1 cellular context compared by ENCODE assay signal in genomic region chr1:92961896-92962752, GRCh38.
TF ChIP-seq lines count a peak whose summit lies in the region.

No MANE protein-coding gene starts in this region.

TF ChIP-seq in WTC11, 78 proteins besides CTCF, POLR2A, EP300 and RAD21 (continued from another document):
- TF ChIP-seq HMGXB4 (CRISPR knock-in tag; IDR thresholded peaks at IDR 0.05) (no peak; the same call in 1 of the 2 replicates), ZNF317 (CRISPR knock-in tag; IDR thresholded peaks at IDR 0.05; ENCODE audit: borderline replicate concordance, low read depth) (no peak), ESRRA (CRISPR knock-in tag; IDR thresholded peaks at IDR 0.05; ENCODE audit: borderline replicate concordance) (no peak), ZBTB43 (CRISPR knock-in tag; IDR thresholded peaks at IDR 0.05) (no peak), TP53 (CRISPR knock-in tag; IDR thresholded peaks at IDR 0.05) (0 out of 2 replicates have a peak, but pooled peaks have one; percentile 2), PRRX2 (CRISPR knock-in tag; IDR thresholded peaks at IDR 0.05) (no peak), ZNF219 (CRISPR knock-in tag; IDR thresholded peaks at IDR 0.05; ENCODE audit: borderline replicate concordance) (no peak), ZNF263 (CRISPR knock-in tag; IDR thresholded peaks at IDR 0.05; ENCODE audit: low read depth) (no peak), TCF7 (CRISPR knock-in tag; IDR thresholded peaks at IDR 0.05; ENCODE audit: low read depth) (no peak), ZBTB21 (CRISPR knock-in tag; IDR thresholded peaks at IDR 0.05; ENCODE audit: borderline replicate concordance) (0 out of 2 replicates have a peak, but pooled peaks have one; percentile 17), ZNF423 (CRISPR knock-in tag; IDR thresholded peaks at IDR 0.05) (peak; percentile 87; the same call in 1 of the 2 replicates), NFE2L1 (CRISPR knock-in tag; IDR thresholded peaks at IDR 0.05) (no peak), FOXK1 (CRISPR knock-in tag; IDR thresholded peaks at IDR 0.05) (peak; percentile 7), EMX1 (CRISPR knock-in tag; IDR thresholded peaks at IDR 0.05) (no peak), E2F4 (CRISPR knock-in tag; IDR thresholded peaks at IDR 0.05; ENCODE audit: borderline replicate concordance, low read depth) (no peak), GABPB1 (CRISPR knock-in tag; IDR thresholded peaks at IDR 0.05) (no peak), AR (CRISPR knock-in tag; IDR thresholded peaks at IDR 0.05) (no peak), IRF2 (CRISPR knock-in tag; IDR thresholded peaks at IDR 0.05; ENCODE audit: borderline replicate concordance, low read depth) (no peak)
- TF ChIP-seq, protein P1, sequence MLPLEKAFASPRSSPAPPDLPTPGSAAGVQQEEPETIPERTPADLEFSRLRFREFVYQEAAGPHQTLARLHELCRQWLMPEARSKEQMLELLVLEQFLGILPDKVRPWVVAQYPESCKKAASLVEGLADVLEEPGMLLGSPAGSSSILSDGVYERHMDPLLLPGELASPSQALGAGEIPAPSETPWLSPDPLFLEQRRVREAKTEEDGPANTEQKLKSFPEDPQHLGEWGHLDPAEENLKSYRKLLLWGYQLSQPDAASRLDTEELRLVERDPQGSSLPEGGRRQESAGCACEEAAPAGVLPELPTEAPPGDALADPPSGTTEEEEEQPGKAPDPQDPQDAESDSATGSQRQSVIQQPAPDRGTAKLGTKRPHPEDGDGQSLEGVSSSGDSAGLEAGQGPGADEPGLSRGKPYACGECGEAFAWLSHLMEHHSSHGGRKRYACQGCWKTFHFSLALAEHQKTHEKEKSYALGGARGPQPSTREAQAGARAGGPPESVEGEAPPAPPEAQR (CRISPR knock-in tag; IDR thresholded peaks at IDR 0.05), result no peak
- TF ChIP-seq, protein P2, sequence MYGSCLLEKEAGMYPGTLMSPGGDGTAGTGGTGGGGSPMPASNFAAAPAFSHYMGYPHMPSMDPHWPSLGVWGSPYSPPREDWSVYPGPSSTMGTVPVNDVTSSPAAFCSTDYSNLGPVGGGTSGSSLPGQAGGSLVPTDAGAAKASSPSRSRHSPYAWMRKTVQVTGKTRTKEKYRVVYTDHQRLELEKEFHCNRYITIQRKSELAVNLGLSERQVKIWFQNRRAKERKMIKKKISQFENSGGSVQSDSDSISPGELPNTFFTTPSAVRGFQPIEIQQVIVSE (CRISPR knock-in tag; IDR thresholded peaks at IDR 0.05; ENCODE audit: borderline replicate concordance), result no peak
- TF ChIP-seq, protein P3, sequence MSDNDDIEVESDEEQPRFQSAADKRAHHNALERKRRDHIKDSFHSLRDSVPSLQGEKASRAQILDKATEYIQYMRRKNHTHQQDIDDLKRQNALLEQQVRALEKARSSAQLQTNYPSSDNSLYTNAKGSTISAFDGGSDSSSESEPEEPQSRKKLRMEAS (CRISPR knock-in tag; IDR thresholded peaks at IDR 0.05), result no peak
